ENCODE assay signal across 22 cellular contexts in genomic region chr15:53447742-53448141, GRCh38.
"Had no signal": no experiment of that assay in that cellular context is flagged by ENCODE, and none has a peak within 500 bp of the region (broad histone marks: within the 10 kb centered on the region; RNA-seq: fewer than 3 reads in every experiment).

No MANE protein-coding gene starts in this region.

- H3K4me1 ChIP-seq: esophagus muscularis mucosa, gastrocnemius medialis, psoas muscle, sigmoid colon had no signal

- H3K27me3 ChIP-seq: esophagus muscularis mucosa, gastrocnemius medialis, pancreas, sigmoid colon, transverse colon had no signal

- H3K27ac Mint-ChIP-seq: naive thymus-derived CD4-positive, alpha-beta T cell; stimulated activated naive B cell treated with anti-CD40 and anti-IgM and Interleukin-4, amounts not matched to agents 10 μg/mL and 1 μg/mL and 100 μg/mL, for 72 hours had no signal

- H3K27me3 Mint-ChIP-seq: stimulated activated naive B cell treated with anti-CD40 and anti-IgM and Interleukin-4, amounts not matched to agents 10 μg/mL and 1 μg/mL and 100 μg/mL, for 72 hours had no signal

- H3K4me3 ChIP-seq: gastrocnemius medialis, pancreas, psoas muscle, sigmoid colon, skin epidermis, thoracic aorta, transverse colon had no signal

- FAIRE-seq: kidney, pancreas had no signal

- ATAC-seq: gastrocnemius medialis; left colon; naive thymus-derived CD4-positive, alpha-beta T cell; psoas muscle; stimulated activated naive B cell treated with anti-CD40 and anti-IgM and Interleukin-4, amounts not matched to agents 10 μg/mL and 1 μg/mL and 100 μg/mL, for 72 hours; stimulated activated naive CD8-positive, alpha-beta T cell treated with anti-CD3 and anti-CD28 coated beads, Interleukin-15, amount 100 ng/mL, for 72 hours had no signal

- H3K27ac ChIP-seq: dorsolateral prefrontal cortex, epithelial cell of prostate, esophagus muscularis mucosa, gastrocnemius medialis, psoas muscle, sigmoid colon, skin epidermis, thoracic aorta, transverse colon had no signal

- H3K36me3 ChIP-seq: esophagus muscularis mucosa, gastrocnemius medialis, pancreas, sigmoid colon, thoracic aorta, transverse colon had no signal

- H3K9me3 Mint-ChIP-seq: stimulated activated naive CD8-positive, alpha-beta T cell treated with anti-CD3 and anti-CD28 coated beads, Interleukin-15, amount 100 ng/mL, for 72 hours had no signal

- H3K36me3 Mint-ChIP-seq: naive thymus-derived CD4-positive, alpha-beta T cell; stimulated activated naive B cell treated with anti-CD40 and anti-IgM and Interleukin-4, amounts not matched to agents 10 μg/mL and 1 μg/mL and 100 μg/mL, for 72 hours had no signal

- H3K9me3 ChIP-seq: esophagus muscularis mucosa, gastrocnemius medialis, pancreas, psoas muscle, sigmoid colon, thoracic aorta, transverse colon had no signal

- H3K4me1 Mint-ChIP-seq: naive thymus-derived CD4-positive, alpha-beta T cell; stimulated activated naive B cell treated with anti-CD40 and anti-IgM and Interleukin-4, amounts not matched to agents 10 μg/mL and 1 μg/mL and 100 μg/mL, for 72 hours; stimulated activated naive CD8-positive, alpha-beta T cell treated with anti-CD3 and anti-CD28 coated beads, Interleukin-15, amount 100 ng/mL, for 72 hours had no signal

- DNase-seq: caudate nucleus; cortex of kidney; dorsolateral prefrontal cortex; effector CD8-positive, alpha-beta T cell; gastrocnemius medialis; kidney; left colon; mammary epithelial cell; naive thymus-derived CD4-positive, alpha-beta T cell; occipital lobe; psoas muscle; sigmoid colon; stimulated activated CD4-positive, alpha-beta T cell treated with anti-CD3 and anti-CD28 coated beads, Interleukin-2, amount 100 ng/mL, for 24 hours; stimulated activated CD4-positive, alpha-beta T cell treated with anti-CD3 and anti-CD28 coated beads, Interleukin-4, amount 100 ng/mL, for 4 hours; stimulated activated naive B cell treated with anti-CD40 and anti-IgM and Interleukin-4, amounts not matched to agents 10 μg/mL and 1 μg/mL and 100 μg/mL, for 72 hours; stimulated activated naive CD8-positive, alpha-beta T cell treated with anti-CD3 and anti-CD28 coated beads, Interleukin-15, amount 100 ng/mL, for 72 hours; transverse colon had no signal

- H3K4me3 Mint-ChIP-seq: naive thymus-derived CD4-positive, alpha-beta T cell; stimulated activated naive B cell treated with anti-CD40 and anti-IgM and Interleukin-4, amounts not matched to agents 10 μg/mL and 1 μg/mL and 100 μg/mL, for 72 hours; stimulated activated naive CD8-positive, alpha-beta T cell treated with anti-CD3 and anti-CD28 coated beads, Interleukin-15, amount 100 ng/mL, for 72 hours had no signal
